ENCODE assay signal across 28 cellular contexts in genomic region chr17:58246104-58246740, GRCh38. TPM values are rescaled to one million over a fixed set of nuclear protein-coding genes. Genes with fewer than 3 reads are reported as not detected.
"Had no signal": no experiment of that assay in that cellular context is flagged by ENCODE, and none has a peak within 500 bp of the region (broad histone marks: within the 10 kb centered on the region; RNA-seq: fewer than 3 reads in every experiment).

No MANE protein-coding gene starts in this region.

- H3K9me3 ChIP-seq: heart left ventricle, psoas muscle, testis, tibial nerve, upper lobe of right lung, vagina had no signal

- H3K4me1 ChIP-seq: testis had no signal

- H3K27me3 ChIP-seq: testis, vagina had no signal

- H3K27ac ChIP-seq: coronary artery, heart left ventricle, parathyroid adenoma, psoas muscle, testis, tibial nerve, upper lobe of right lung, vagina had no signal

- H2AFZ ChIP-seq: parathyroid adenoma had no signal

- H3K36me3 ChIP-seq: heart left ventricle, tibial nerve, upper lobe of right lung, vagina had no signal

- H3K4me3 ChIP-seq: coronary artery, heart left ventricle, psoas muscle, testis, tibial nerve, upper lobe of right lung, vagina had no signal

- ATAC-seq: heart left ventricle; left lobe of liver; natural killer cell; psoas muscle; stimulated activated naive CD8-positive, alpha-beta T cell treated with anti-CD3 and anti-CD28 coated beads, Interleukin-15, Interleukin-2, amounts not matched to agents 100 U/mL and 50 U/mL, for 24 hours; upper lobe of right lung had no signal

- H3K9ac ChIP-seq: parathyroid adenoma had no signal

- DNase-seq: effector CD4-positive, alpha-beta T cell; heart left ventricle; hypothalamus; natural killer cell; occipital lobe; psoas muscle; retina; stimulated activated CD4-positive, alpha-beta T cell treated with anti-CD3 and anti-CD28 coated beads, Interleukin-2, amount 100 ng/mL, for 48 hours; stimulated activated naive CD8-positive, alpha-beta T cell treated with anti-CD3 and anti-CD28 coated beads, Interleukin-15, Interleukin-2, amounts not matched to agents 100 U/mL and 50 U/mL, for 24 hours; testis; upper lobe of right lung had no signal

RNA-seq across cellular contexts. Expression of gene LPO, which starts 7.8 kb away (rescaled TPM):
- total RNA-seq: cerebellum, dermis microvascular lymphatic vessel endothelial cell, fibroblast of lung, frontal cortex, glomerular endothelial cell, heart left ventricle, left lobe of liver, mucosa of gallbladder, myocyte, natural killer cell, neural crest cell, occipital lobe, psoas muscle, tibial nerve, upper lobe of right lung, vagina had no signal
- polyA plus RNA-seq: esophagus, fibroblast of lung, heart left ventricle had no signal

RNA-seq across cellular contexts. Expression of gene MPO, which starts 34.5 kb away (rescaled TPM):
- total RNA-seq: dermis microvascular lymphatic vessel endothelial cell, fibroblast of lung, mesothelial cell of epicardium, neural crest cell, occipital lobe, tibial nerve, vagina had no signal

RNA-seq across cellular contexts. Expression of gene EPX, which starts 53.7 kb away (rescaled TPM):
- total RNA-seq: dermis microvascular lymphatic vessel endothelial cell, fibroblast of lung, frontal cortex, glomerular endothelial cell, heart left ventricle, left lobe of liver, lower leg skin, mesothelial cell of epicardium, mucosa of gallbladder, myocyte, natural killer cell, neural crest cell, occipital lobe, testis, tibial nerve, upper lobe of right lung, vagina had no signal
- polyA plus RNA-seq: esophagus, fibroblast of lung, heart left ventricle, psoas muscle, small intestine had no signal
